36 cellular contexts compared by ENCODE assay signal in genomic region chr2:50207881-50208280, GRCh38.
"Had no signal": no experiment of that assay in that cellular context is flagged by ENCODE, and none has a peak within 500 bp of the region (broad histone marks: within the 10 kb centered on the region; RNA-seq: fewer than 3 reads in every experiment).

No MANE protein-coding gene starts in this region.

- H3K36me3 ChIP-seq: adrenal gland, ascending aorta, brain microvascular endothelial cell, colonic mucosa, esophagus squamous epithelium, gastroesophageal sphincter had no signal

- H3K4me3 ChIP-seq: adrenal gland, ascending aorta, colonic mucosa, esophagus squamous epithelium, gastroesophageal sphincter had no signal

- H3K27me3 ChIP-seq: adrenal gland, ascending aorta, brain microvascular endothelial cell, colonic mucosa, esophagus squamous epithelium, gastroesophageal sphincter had no signal

- H3K36me3 Mint-ChIP-seq: activated CD4-positive, alpha-beta memory T cell treated with anti-CD3 and anti-CD28 coated beads for 36 hours; activated CD8-positive, alpha-beta memory T cell treated with anti-CD3 and anti-CD28 coated beads, Interleukin-2, amount 10 ng/mL, durations not matched to agents 7 days and 5 days; activated naive CD4-positive, alpha-beta T cell treated with anti-CD3 and anti-CD28 coated beads, Interleukin-2, amount 50 U/mL, for 24 hours; activated naive CD8-positive, alpha-beta T cell treated with anti-CD3 and anti-CD28 coated beads for 36 hours had no signal

- H3K27ac ChIP-seq: adrenal gland, brain microvascular endothelial cell, colonic mucosa, epithelial cell of prostate, esophagus squamous epithelium, gastroesophageal sphincter had no signal

- H3K27ac Mint-ChIP-seq: activated CD4-positive, alpha-beta memory T cell treated with anti-CD3 and anti-CD28 coated beads for 36 hours; activated CD4-positive, alpha-beta T cell treated with anti-CD3 and anti-CD28 coated beads for 36 hours; activated CD4-positive, alpha-beta T cell treated with anti-CD3 and anti-CD28 coated beads, Interleukin-2, amount 10 ng/mL, durations not matched to agents 24 days and 14 days; activated CD8-positive, alpha-beta memory T cell treated with anti-CD3 and anti-CD28 coated beads, Interleukin-2, amount 10 ng/mL, durations not matched to agents 7 days and 5 days; activated CD8-positive, alpha-beta T cell treated with anti-CD3 and anti-CD28 coated beads, Interleukin-2, amount 10 ng/mL, durations not matched to agents 7 days and 5 days; activated naive CD4-positive, alpha-beta T cell treated with anti-CD3 and anti-CD28 coated beads for 36 hours; activated naive CD4-positive, alpha-beta T cell treated with anti-CD3 and anti-CD28 coated beads, Interleukin-2, amount 50 U/mL, for 24 hours; activated naive CD8-positive, alpha-beta T cell treated with anti-CD3 and anti-CD28 coated beads for 36 hours; activated naive CD8-positive, alpha-beta T cell treated with anti-CD3 and anti-CD28 coated beads, Interleukin-2, amount 50 U/mL, for 24 hours; activated T-helper 1 cell treated with anti-CD3 and anti-CD28 coated beads, Interleukin-12 subunit alpha, Interleukin-12 subunit beta, Interleukin-2, Interleukin-4 antibody, amounts not matched to agents 30 ng/mL and 10 ng/mL and 1 ng/mL, durations not matched to agents 14 hours and 24 hours and 36 hours; activated T-helper 2 cell treated with anti-CD3 and anti-CD28 coated beads, Interferon-gamma antibody, Interleukin-2, Interleukin-4, amounts not matched to agents 10 μg/mL and 5 μg/mL and 100 μg/mL, durations not matched to agents 14 hours and 24 hours and 36 hours; T-helper 17 cell; T-helper 2 cell treated with Interferon-gamma antibody and Interleukin-4, amounts not matched to agents 5 μg/mL and 100 μg/mL, for 36 hours had no signal

- H3K9me3 Mint-ChIP-seq: activated CD4-positive, alpha-beta memory T cell treated with anti-CD3 and anti-CD28 coated beads for 36 hours; activated CD4-positive, alpha-beta T cell treated with anti-CD3 and anti-CD28 coated beads, Interleukin-2, amount 10 ng/mL, durations not matched to agents 24 days and 14 days; activated naive CD4-positive, alpha-beta T cell treated with anti-CD3 and anti-CD28 coated beads for 36 hours; activated naive CD4-positive, alpha-beta T cell treated with anti-CD3 and anti-CD28 coated beads, Interleukin-2, amount 50 U/mL, for 24 hours; activated naive CD8-positive, alpha-beta T cell treated with anti-CD3 and anti-CD28 coated beads for 36 hours; activated naive CD8-positive, alpha-beta T cell treated with anti-CD3 and anti-CD28 coated beads, Interleukin-2, amount 50 U/mL, for 24 hours; activated T-helper 1 cell treated with anti-CD3 and anti-CD28 coated beads, Interleukin-12 subunit alpha, Interleukin-12 subunit beta, Interleukin-2, Interleukin-4 antibody, amounts not matched to agents 30 ng/mL and 10 ng/mL and 1 ng/mL, durations not matched to agents 14 hours and 24 hours and 36 hours; activated T-helper 2 cell treated with anti-CD3 and anti-CD28 coated beads, Interferon-gamma antibody, Interleukin-2, Interleukin-4, amounts not matched to agents 10 μg/mL and 5 μg/mL and 100 μg/mL, durations not matched to agents 14 hours and 24 hours and 36 hours had no signal

- H3K9me3 ChIP-seq: adrenal gland, ascending aorta, colonic mucosa, esophagus squamous epithelium, gastroesophageal sphincter had no signal

- FAIRE-seq: bronchial epithelial cell, endometrium, endothelial cell of umbilical vein had no signal

- DNase-seq: activated CD4-positive, alpha-beta memory T cell treated with anti-CD3 and anti-CD28 coated beads for 36 hours; activated CD4-positive, alpha-beta T cell treated with anti-CD3 and anti-CD28 coated beads for 36 hours; activated CD4-positive, alpha-beta T cell treated with anti-CD3 and anti-CD28 coated beads, Interleukin-2, amount 10 ng/mL, durations not matched to agents 24 days and 14 days; activated CD4-positive, CD25-positive, alpha-beta regulatory T cell; activated CD4-positive, CD25-positive, alpha-beta regulatory T cell treated with anti-CD3 and anti-CD28 coated beads, Interleukin-2, amount 50 U/mL, for 72 hours; activated CD8-positive, alpha-beta memory T cell treated with anti-CD3 and anti-CD28 coated beads, Interleukin-2, amount 10 ng/mL, durations not matched to agents 7 days and 5 days; activated CD8-positive, alpha-beta memory T cell treated with anti-CD3 and anti-CD28 coated beads, Interleukin-2, amount 50 U/mL, for 4 hours; activated CD8-positive, alpha-beta T cell treated with anti-CD3 and anti-CD28 coated beads, Interleukin-2, amount 10 ng/mL, durations not matched to agents 7 days and 5 days; activated effector memory CD4-positive, alpha-beta T cell treated with anti-CD3 and anti-CD28 coated beads, Interleukin-2, amount 50 U/mL, for 16 hours; activated naive CD4-positive, alpha-beta T cell treated with anti-CD3 and anti-CD28 coated beads for 36 hours; activated naive CD8-positive, alpha-beta T cell treated with anti-CD3 and anti-CD28 coated beads for 36 hours; activated naive CD8-positive, alpha-beta T cell treated with anti-CD3 and anti-CD28 coated beads, Interleukin-2, amount 50 U/mL, for 24 hours; activated T-cell treated with anti-CD3 and anti-CD28 coated beads, Interleukin-2, amount 50 U/mL, for 1 hour; activated T-cell treated with anti-CD3 and anti-CD28 coated beads, Interleukin-2, amount 50 U/mL, for 48 hours; adrenal gland; amygdala; brain microvascular endothelial cell; colonic mucosa; effector CD8-positive, alpha-beta T cell; esophagus squamous epithelium; foreskin melanocyte; head of caudate nucleus; T-helper 1 cell; T-helper 17 cell; T1000 had no signal

- H3K4me1 Mint-ChIP-seq: activated CD4-positive, alpha-beta T cell treated with anti-CD3 and anti-CD28 coated beads for 36 hours; activated CD4-positive, alpha-beta T cell treated with anti-CD3 and anti-CD28 coated beads, Interleukin-2, amount 10 ng/mL, durations not matched to agents 24 days and 14 days; activated CD8-positive, alpha-beta memory T cell treated with anti-CD3 and anti-CD28 coated beads, Interleukin-2, amount 10 ng/mL, durations not matched to agents 7 days and 5 days; activated naive CD4-positive, alpha-beta T cell treated with anti-CD3 and anti-CD28 coated beads, Interleukin-2, amount 50 U/mL, for 24 hours; activated naive CD8-positive, alpha-beta T cell treated with anti-CD3 and anti-CD28 coated beads for 36 hours; activated naive CD8-positive, alpha-beta T cell treated with anti-CD3 and anti-CD28 coated beads, Interleukin-2, amount 50 U/mL, for 24 hours; central memory CD8-positive, alpha-beta T cell; T-helper 17 cell had no signal

- H3K4me1 ChIP-seq: adrenal gland, colonic mucosa, esophagus squamous epithelium, gastroesophageal sphincter had no signal

- H3K4me3 Mint-ChIP-seq: activated CD4-positive, alpha-beta memory T cell treated with anti-CD3 and anti-CD28 coated beads for 36 hours; activated CD4-positive, alpha-beta T cell treated with anti-CD3 and anti-CD28 coated beads for 36 hours; activated CD4-positive, alpha-beta T cell treated with anti-CD3 and anti-CD28 coated beads, Interleukin-2, amount 10 ng/mL, durations not matched to agents 24 days and 14 days; activated CD8-positive, alpha-beta memory T cell treated with anti-CD3 and anti-CD28 coated beads, Interleukin-2, amount 10 ng/mL, durations not matched to agents 7 days and 5 days; activated CD8-positive, alpha-beta T cell treated with anti-CD3 and anti-CD28 coated beads, Interleukin-2, amount 10 ng/mL, durations not matched to agents 7 days and 5 days; activated naive CD4-positive, alpha-beta T cell treated with anti-CD3 and anti-CD28 coated beads for 36 hours; activated naive CD4-positive, alpha-beta T cell treated with anti-CD3 and anti-CD28 coated beads, Interleukin-2, amount 50 U/mL, for 24 hours; activated naive CD8-positive, alpha-beta T cell treated with anti-CD3 and anti-CD28 coated beads for 36 hours; activated naive CD8-positive, alpha-beta T cell treated with anti-CD3 and anti-CD28 coated beads, Interleukin-2, amount 50 U/mL, for 24 hours; activated T-helper 1 cell treated with anti-CD3 and anti-CD28 coated beads, Interleukin-12 subunit alpha, Interleukin-12 subunit beta, Interleukin-2, Interleukin-4 antibody, amounts not matched to agents 30 ng/mL and 10 ng/mL and 1 ng/mL, durations not matched to agents 14 hours and 24 hours and 36 hours; central memory CD8-positive, alpha-beta T cell; T-helper 17 cell; T-helper 2 cell treated with Interferon-gamma antibody and Interleukin-4, amounts not matched to agents 5 μg/mL and 100 μg/mL, for 36 hours had no signal

- ATAC-seq: activated CD4-positive, alpha-beta T cell treated with anti-CD3 and anti-CD28 coated beads for 36 hours; activated CD8-positive, alpha-beta memory T cell treated with anti-CD3 and anti-CD28 coated beads, Interleukin-2, amount 10 ng/mL, durations not matched to agents 7 days and 5 days; activated CD8-positive, alpha-beta T cell treated with anti-CD3 and anti-CD28 coated beads, Interleukin-2, amount 10 ng/mL, durations not matched to agents 7 days and 5 days; activated naive CD8-positive, alpha-beta T cell treated with anti-CD3 and anti-CD28 coated beads, Interleukin-2, amount 50 U/mL, for 24 hours; gastroesophageal sphincter; T-helper 17 cell had no signal
